In the genomic region with DNA sequence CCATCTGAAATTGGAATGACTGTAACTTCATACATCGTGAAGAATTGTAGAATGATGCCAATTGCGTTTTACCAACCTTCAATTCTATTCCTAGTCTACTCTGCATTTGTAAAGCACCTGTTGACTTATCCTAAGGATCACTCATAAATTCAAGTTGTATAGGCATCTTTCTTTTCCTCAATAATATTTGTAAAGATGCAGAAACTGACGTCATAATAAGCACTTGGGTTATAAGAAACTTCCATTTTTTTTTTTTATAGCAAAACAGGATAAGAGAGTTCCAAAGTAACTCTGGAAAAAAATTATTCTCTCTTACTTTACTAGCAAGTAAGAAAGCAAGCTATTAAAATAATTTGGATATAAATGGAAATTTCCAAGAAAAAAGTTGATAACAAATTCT, we compare ENCODE assay signal across 28 cellular contexts.
"Had no signal": no experiment of that assay in that cellular context is flagged by ENCODE, and none has a peak within 500 bp of the region (broad histone marks: within the 10 kb centered on the region; RNA-seq: fewer than 3 reads in every experiment).

No MANE protein-coding gene starts in this region.

- H3K4me3 ChIP-seq: colonic mucosa, coronary artery, dorsolateral prefrontal cortex, esophagus muscularis mucosa, esophagus squamous epithelium, gastrocnemius medialis, gastroesophageal sphincter, heart left ventricle, heart right ventricle had no signal

- DNase-seq: colonic mucosa; cortex of kidney; dermis blood vessel endothelial cell; dorsolateral prefrontal cortex; effector CD4-positive, alpha-beta T cell; effector CD8-positive, alpha-beta T cell; effector memory CD4-positive, alpha-beta T cell; effector memory CD8-positive, alpha-beta T cell; endodermal cell; erythroblast; esophagus squamous epithelium; foreskin fibroblast; foreskin keratinocyte; foreskin melanocyte; gastrocnemius medialis; glutamatergic neuron; head of caudate nucleus; heart left ventricle; heart right ventricle had no signal

- FAIRE-seq: colon, endometrium, endothelial cell of umbilical vein, frontal cortex had no signal

- H3K9me3 ChIP-seq: colonic mucosa, esophagus muscularis mucosa, esophagus squamous epithelium, gastrocnemius medialis had no signal

- H3K36me3 ChIP-seq: colonic mucosa, esophagus muscularis mucosa, esophagus squamous epithelium, gastrocnemius medialis, gastroesophageal sphincter, heart left ventricle, heart right ventricle had no signal

- ATAC-seq: effector memory CD8-positive, alpha-beta T cell; esophagus mucosa; foreskin keratinocyte; gastrocnemius medialis; gastroesophageal sphincter; heart left ventricle; heart right ventricle had no signal

- H3K4me1 ChIP-seq: colonic mucosa, esophagus muscularis mucosa, esophagus squamous epithelium, foreskin keratinocyte, gastrocnemius medialis, gastroesophageal sphincter, heart left ventricle, heart right ventricle had no signal

- H3K27ac ChIP-seq: colonic mucosa, coronary artery, dorsolateral prefrontal cortex, epithelial cell of prostate, esophagus muscularis mucosa, esophagus squamous epithelium, foreskin keratinocyte, gastrocnemius medialis, gastroesophageal sphincter, heart left ventricle, heart right ventricle had no signal

- H3K27me3 ChIP-seq: colonic mucosa, dorsolateral prefrontal cortex, esophagus muscularis mucosa, esophagus squamous epithelium, foreskin keratinocyte, gastrocnemius medialis, gastroesophageal sphincter, heart left ventricle, heart right ventricle had no signal
